1 cellular context compared by ENCODE assay signal in the genomic region with DNA sequence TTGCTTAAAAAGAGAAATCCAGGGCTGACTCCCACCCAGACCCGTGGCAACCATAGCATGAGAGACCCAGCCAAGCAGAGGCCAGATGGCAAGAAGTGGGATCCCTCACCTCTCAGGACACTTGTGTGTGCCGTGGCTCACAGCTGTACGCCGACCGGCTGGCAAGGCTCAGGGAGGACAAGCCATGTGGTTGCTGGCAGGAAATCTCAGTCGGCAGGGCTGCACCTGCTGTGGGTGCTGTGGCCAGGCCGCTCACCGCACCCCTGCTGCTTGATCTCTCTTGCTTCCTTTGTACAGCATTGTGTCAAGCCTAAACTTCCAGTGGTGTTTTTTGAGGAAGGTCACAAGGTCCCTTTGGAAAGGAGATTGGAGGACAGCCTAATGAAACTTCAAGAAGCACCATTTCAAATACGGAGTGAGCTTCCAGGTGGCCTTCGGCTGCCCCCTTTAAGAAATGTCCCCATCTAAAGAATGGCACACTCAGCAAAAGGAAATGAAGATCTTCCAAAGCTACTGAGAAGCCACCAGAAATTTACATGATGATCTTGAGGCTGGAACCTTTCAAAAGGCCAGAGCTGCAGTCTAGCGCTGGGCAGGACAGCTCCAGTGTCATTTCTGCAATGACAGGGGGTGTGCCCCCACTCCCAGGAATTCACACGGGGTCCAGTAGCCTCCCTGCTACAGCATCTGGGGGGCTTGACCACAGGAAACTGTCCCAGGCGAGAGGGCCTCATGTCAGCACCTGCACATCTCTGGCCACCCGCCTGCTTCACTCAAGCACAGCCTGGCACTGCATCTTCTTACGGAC.
TF ChIP-seq lines count a peak whose summit lies in the region.

No MANE protein-coding gene starts in this region.

TF ChIP-seq in SK-N-SH, 30 proteins besides CTCF, POLR2A, EP300 and RAD21 (continued from another document):
- TF ChIP-seq, protein P1, sequence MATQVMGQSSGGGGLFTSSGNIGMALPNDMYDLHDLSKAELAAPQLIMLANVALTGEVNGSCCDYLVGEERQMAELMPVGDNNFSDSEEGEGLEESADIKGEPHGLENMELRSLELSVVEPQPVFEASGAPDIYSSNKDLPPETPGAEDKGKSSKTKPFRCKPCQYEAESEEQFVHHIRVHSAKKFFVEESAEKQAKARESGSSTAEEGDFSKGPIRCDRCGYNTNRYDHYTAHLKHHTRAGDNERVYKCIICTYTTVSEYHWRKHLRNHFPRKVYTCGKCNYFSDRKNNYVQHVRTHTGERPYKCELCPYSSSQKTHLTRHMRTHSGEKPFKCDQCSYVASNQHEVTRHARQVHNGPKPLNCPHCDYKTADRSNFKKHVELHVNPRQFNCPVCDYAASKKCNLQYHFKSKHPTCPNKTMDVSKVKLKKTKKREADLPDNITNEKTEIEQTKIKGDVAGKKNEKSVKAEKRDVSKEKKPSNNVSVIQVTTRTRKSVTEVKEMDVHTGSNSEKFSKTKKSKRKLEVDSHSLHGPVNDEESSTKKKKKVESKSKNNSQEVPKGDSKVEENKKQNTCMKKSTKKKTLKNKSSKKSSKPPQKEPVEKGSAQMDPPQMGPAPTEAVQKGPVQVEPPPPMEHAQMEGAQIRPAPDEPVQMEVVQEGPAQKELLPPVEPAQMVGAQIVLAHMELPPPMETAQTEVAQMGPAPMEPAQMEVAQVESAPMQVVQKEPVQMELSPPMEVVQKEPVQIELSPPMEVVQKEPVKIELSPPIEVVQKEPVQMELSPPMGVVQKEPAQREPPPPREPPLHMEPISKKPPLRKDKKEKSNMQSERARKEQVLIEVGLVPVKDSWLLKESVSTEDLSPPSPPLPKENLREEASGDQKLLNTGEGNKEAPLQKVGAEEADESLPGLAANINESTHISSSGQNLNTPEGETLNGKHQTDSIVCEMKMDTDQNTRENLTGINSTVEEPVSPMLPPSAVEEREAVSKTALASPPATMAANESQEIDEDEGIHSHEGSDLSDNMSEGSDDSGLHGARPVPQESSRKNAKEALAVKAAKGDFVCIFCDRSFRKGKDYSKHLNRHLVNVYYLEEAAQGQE (IDR thresholded peaks at IDR 0.05; ENCODE audit: low read depth, low read length) = no peak
- TF ChIP-seq RFX5 (IDR thresholded peaks at IDR 0.05; ENCODE audit: low read length) = no peak
- no peak for TF ChIP-seq CHD2 (IDR thresholded peaks at IDR 0.05; ENCODE audit: low read length, partially characterized antibody)
- TF ChIP-seq EZH2phosphoT487 (IDR thresholded peaks at IDR 0.05; ENCODE audit: borderline replicate concordance, low read depth) = no peak
- no peak for TF ChIP-seq MXI1 (IDR thresholded peaks at IDR 0.05; ENCODE audit: low read depth, low read length)
- TF ChIP-seq SIN3A (IDR thresholded peaks at IDR 0.05; ENCODE audit: borderline replicate concordance, low read depth, low read length) = no peak
- TF ChIP-seq, protein P2, sequence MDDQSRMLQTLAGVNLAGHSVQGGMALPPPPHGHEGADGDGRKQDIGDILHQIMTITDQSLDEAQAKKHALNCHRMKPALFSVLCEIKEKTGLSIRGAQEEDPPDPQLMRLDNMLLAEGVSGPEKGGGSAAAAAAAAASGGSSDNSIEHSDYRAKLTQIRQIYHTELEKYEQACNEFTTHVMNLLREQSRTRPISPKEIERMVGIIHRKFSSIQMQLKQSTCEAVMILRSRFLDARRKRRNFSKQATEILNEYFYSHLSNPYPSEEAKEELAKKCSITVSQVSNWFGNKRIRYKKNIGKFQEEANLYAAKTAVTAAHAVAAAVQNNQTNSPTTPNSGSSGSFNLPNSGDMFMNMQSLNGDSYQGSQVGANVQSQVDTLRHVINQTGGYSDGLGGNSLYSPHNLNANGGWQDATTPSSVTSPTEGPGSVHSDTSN (IDR thresholded peaks at IDR 0.05) = no peak
- TF ChIP-seq TAF1 (IDR thresholded peaks at IDR 0.05; ENCODE audit: borderline replicate concordance, low read depth, low read length) = no peak
- no peak for TF ChIP-seq ELF1 (IDR thresholded peaks at IDR 0.05)
